ENCODE assay signal across 8 cellular contexts in genomic region chr1:109740615-109741373, GRCh38. TPM values are rescaled to one million over a fixed set of nuclear protein-coding genes. Genes with fewer than 3 reads are reported as not detected.
DNase-seq lines count a peak whose midpoint lies in the region; ATAC-seq and TF ChIP-seq lines count a peak whose summit lies in the region.

TSS of gene GSTM3 (minus strand) at chr1:109741038. CDS start at chr1:109740287, 751 bp downstream.

- H3K4me3 Mint-ChIP-seq in Caco-2 (ENCODE audit: unreplicated experiment) (peak within 1 kb of the TSS; percentile 77), chondrocyte (ENCODE audit: unreplicated experiment) (peak within 1 kb of the TSS; percentile 85)

- no peaks in the 10 kb centered on the region for H3K9me3 ChIP-seq in Caco-2
- no peaks in the 10 kb centered on the region for H3K9me3 ChIP-seq in thymus (ENCODE audit: control insufficient read depth)

- no peaks in the 10 kb centered on the region for H3K36me3 ChIP-seq in Caco-2 (ENCODE audit: control insufficient read depth, insufficient read depth, low read length)
- H3K36me3 ChIP-seq in thymus (ENCODE audit: control insufficient read depth, insufficient read depth), result no peaks in the 10 kb centered on the region

- POLR2A ChIA-PET in Caco-2 (lab: Charles Lee), result no interaction called here

- H3K4me1 Mint-ChIP-seq in Caco-2 (ENCODE audit: low read depth, unreplicated experiment) (peaks cover 8% of the 10 kb centered on the region), chondrocyte (ENCODE audit: low read depth) (peaks cover 16% of the 10 kb centered on the region)

- DNase-seq in Caco-2 (no peak), LNCaP clone FGC (ENCODE audit: low read depth) (no peak), chondrocyte (ENCODE audit: low spot score) (no peak), lung microvascular endothelial cell (ENCODE audit: low read depth in 2 of 2) (no peak)
- DNase-seq in stimulated activated naive CD4-positive, alpha-beta T cell treated with Interleukin-2 at 50 U/mL for 16 hours (lab: John Stamatoyannopoulos, UW), result no peak
- DNase-seq in stimulated activated CD4-positive, alpha-beta T cell treated with anti-CD3 and anti-CD28 coated beads, Interleukin-2, amount 100 ng/mL, for 24 hours, result no peak

- H3K4me1 ChIP-seq in Caco-2 (no peaks in the 10 kb centered on the region), thymus (ENCODE audit: control insufficient read depth, insufficient read depth, low read length) (peaks cover 4% of the 10 kb centered on the region)

- intact Hi-C loops in Caco-2 (cut with micrococcal nuclease; ENCODE audit: unreplicated experiment), result loop anchor here (2.0 kb wide), 1 partner anchor 22 kb away; no protein-coding TSS in a partner anchor

- no peak within 1 kb of the TSS for H3K27ac ChIP-seq in thymus (ENCODE audit: low read depth)

- H3K27me3 Mint-ChIP-seq in Caco-2 (ENCODE audit: insufficient read depth, unreplicated experiment) (no peaks in the 10 kb centered on the region), chondrocyte (ENCODE audit: low read depth) (peaks cover 3% of the 10 kb centered on the region)

- H3K27ac Mint-ChIP-seq in Caco-2 (ENCODE audit: unreplicated experiment) (peak within 1 kb of the TSS; percentile 66), chondrocyte (ENCODE audit: unreplicated experiment) (peak within 1 kb of the TSS; percentile 91)

- no peaks in the 10 kb centered on the region for H3K27me3 ChIP-seq in Caco-2 (replicated peaks; ENCODE audit: control insufficient read depth, insufficient read depth, low read length)
- peaks cover 21% of the 10 kb centered on the region for H3K27me3 ChIP-seq in thymus (ENCODE audit: control insufficient read depth, insufficient read depth)

- WGBS in thymus, result 17% methylated on average over 10 of the region's 10 CpGs

- CTCF ChIA-PET in Caco-2 (lab: Charles Lee), result interaction anchor here (1.0 kb wide), 1 partner anchor 23 kb away, joined by 3 read pairs; no protein-coding TSS in a partner anchor

- no peaks in the 10 kb centered on the region for H3K9me3 Mint-ChIP-seq in Caco-2 (ENCODE audit: unreplicated experiment)
- no peaks in the 10 kb centered on the region for H3K9me3 Mint-ChIP-seq in chondrocyte (ENCODE audit: low read depth)

- peaks cover 30% of the 10 kb centered on the region for H3K36me3 Mint-ChIP-seq in Caco-2 (ENCODE audit: insufficient read depth, unreplicated experiment)
- peaks cover 17% of the 10 kb centered on the region for H3K36me3 Mint-ChIP-seq in chondrocyte (ENCODE audit: low read depth)

- H3K4me3 ChIP-seq in Caco-2 (ENCODE audit: low read depth, low read length) (peak within 1 kb of the TSS; percentile 45), LNCaP clone FGC (ENCODE audit: low read depth, low read length) (peak within 1 kb of the TSS; percentile 80), thymus (ENCODE audit: low read length) (peak within 1 kb of the TSS; percentile 63)

- no TSS peak for BruUV-seq in Caco-2 (replicated peaks; lab: Mats Ljungman, UMichigan)

- TF ChIP-seq CTCF in Caco-2 (IDR thresholded peaks at IDR 0.05; ENCODE audit: insufficient read depth in 1 of 2, low read depth in 1 of 2, low read length in 1 of 2, severe bottlenecking in 1 of 2, unreplicated experiment in 1 of 2) (no peak), LNCaP clone FGC (IDR thresholded peaks at IDR 0.05; ENCODE audit: control insufficient read depth, extremely low read depth, insufficient read depth) (no peak), chondrocyte (IDR thresholded peaks at IDR 0.05) (no peak)

- no peak for ATAC-seq in HG02973 (IDR thresholded peaks at IDR 0.05; ENCODE audit: unreplicated experiment)

RNA-seq across cellular contexts. Expression of gene GSTM3, which starts in this region (rescaled TPM):
- total RNA-seq in Caco-2 (2022) (8.9 and 10.6 TPM in 2 replicates), chondrocyte (51.2 to 63.8 TPM (median 61.5 TPM) in 3 replicates), lung microvascular endothelial cell (36.3 and 42.9 TPM in 2 replicates)
- 35.5 TPM for polyA plus RNA-seq in thymus
